In genomic region chr2:100621371-100621910, GRCh38 we compare ENCODE assay signal across 21 cellular contexts.
"Had no signal": no experiment of that assay in that cellular context is flagged by ENCODE, and none has a peak within 500 bp of the region (broad histone marks: within the 10 kb centered on the region; RNA-seq: fewer than 3 reads in every experiment).

No MANE protein-coding gene starts in this region.

- H3K9me3 ChIP-seq: colonic mucosa, esophagus squamous epithelium, gastrocnemius medialis, left lung, neutrophil, pancreas, right lobe of liver, thyroid gland had no signal

- DNase-seq: colonic mucosa; dermis blood vessel endothelial cell; esophagus squamous epithelium; gastrocnemius medialis; left cardiac atrium; left lung; mesenchymal stem cell; midbrain; natural killer cell; pancreas; right lobe of liver; stimulated activated CD4-positive, alpha-beta T cell treated with anti-CD3 and anti-CD28 coated beads, Interleukin-12 subunit alpha, Interleukin-12 subunit beta, amount 100 ng/mL, for 4 hours; stimulated activated CD4-positive, alpha-beta T cell treated with anti-CD3 and anti-CD28 coated beads, Interleukin-1b, Interleukin-23, amount 100 ng/mL, for 48 hours; stimulated activated CD4-positive, alpha-beta T cell treated with anti-CD3 and anti-CD28 coated beads, Interleukin-4, amount 100 ng/mL, for 1 hour; stimulated activated CD8-positive, alpha-beta memory T cell treated with anti-CD3 and anti-CD28 coated beads, Interleukin-4, amount 100 ng/mL, for 48 hours; stimulated activated naive CD4-positive, alpha-beta T cell; stimulated activated naive CD8-positive, alpha-beta T cell treated with anti-CD3 and anti-CD28 coated beads, Interleukin-15, amount 100 ng/mL, for 72 hours; thyroid gland had no signal

- H3K79me2 ChIP-seq: hepatocyte had no signal

- H3K27ac ChIP-seq: colonic mucosa, esophagus squamous epithelium, gastrocnemius medialis, hepatocyte, left lung, neutrophil, pancreas, right lobe of liver had no signal

- H2AFZ ChIP-seq: hepatocyte had no signal

- H3K4me2 ChIP-seq: hepatocyte, smooth muscle cell had no signal

- H3K4me3 ChIP-seq: colonic mucosa, esophagus squamous epithelium, gastrocnemius medialis, hepatocyte, left lung, pancreas, right lobe of liver, smooth muscle cell, thyroid gland had no signal

- H3K4me1 ChIP-seq: colonic mucosa, esophagus squamous epithelium, gastrocnemius medialis, left lung, pancreas, right lobe of liver had no signal

- ATAC-seq: gastrocnemius medialis; left cardiac atrium; left lung; natural killer cell; pancreas; stimulated activated naive CD8-positive, alpha-beta T cell treated with anti-CD3 and anti-CD28 coated beads, Interleukin-15, amount 100 ng/mL, for 72 hours had no signal

- H3K36me3 ChIP-seq: colonic mucosa, esophagus squamous epithelium, gastrocnemius medialis, left lung, neutrophil, pancreas, right lobe of liver, thyroid gland had no signal

- H3K27me3 ChIP-seq: colonic mucosa, gastrocnemius medialis, left lung, neutrophil, pancreas, right lobe of liver, thyroid gland had no signal
